Comparison of ENCODE assay signal across 8 cellular contexts in the genomic region with DNA sequence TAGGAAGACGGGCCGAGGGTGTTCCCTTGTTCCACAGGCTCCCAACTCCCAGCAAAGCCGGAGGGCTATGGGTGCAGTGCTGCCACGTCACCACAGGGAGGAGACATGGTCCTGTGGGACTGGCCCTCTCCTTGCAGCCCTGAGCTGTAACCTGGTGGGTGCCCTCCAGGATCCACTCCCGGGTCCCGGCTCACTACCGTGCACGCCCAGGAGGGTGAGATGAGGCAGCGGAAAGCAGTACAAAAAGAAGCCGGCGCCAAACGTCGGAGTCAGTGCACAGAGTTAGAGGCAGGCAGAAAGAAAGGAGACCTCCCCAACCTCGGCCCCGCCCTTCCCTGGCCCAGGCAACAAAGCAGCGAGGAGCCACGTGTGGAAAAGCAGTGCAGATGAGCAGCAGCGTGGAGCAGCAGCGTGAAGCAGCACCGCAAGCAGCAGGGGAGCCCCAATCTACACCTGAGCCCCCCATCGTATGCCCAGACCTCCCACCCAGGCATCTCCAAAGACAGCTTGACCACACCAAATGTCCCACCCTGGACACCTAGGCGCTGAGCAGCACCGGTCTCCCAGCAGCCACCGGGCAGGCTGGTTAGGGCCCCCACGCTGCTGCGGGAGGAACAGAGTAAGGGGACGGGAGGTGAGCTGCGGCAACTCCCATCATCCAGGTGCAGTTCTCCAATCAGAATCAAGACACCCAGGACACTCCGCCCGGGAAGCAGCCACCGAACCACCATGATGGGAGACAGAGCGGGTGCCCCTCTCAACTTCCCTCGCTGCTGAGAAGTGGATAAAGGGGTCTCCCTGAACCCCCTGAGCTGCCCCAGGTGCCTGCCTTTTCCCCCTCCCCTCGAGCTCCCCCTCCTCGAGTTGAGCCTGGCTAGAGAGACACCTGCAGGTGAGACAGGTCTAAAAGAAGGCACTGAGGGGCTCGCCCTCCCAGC. TPM values are rescaled to one million over a fixed set of nuclear protein-coding genes. Genes with fewer than 3 reads are reported as not detected.
DNase-seq lines count a peak whose midpoint lies in the region; ATAC-seq and TF ChIP-seq lines count a peak whose summit lies in the region.

No MANE protein-coding gene starts in this region.

- H3K4me3 ChIP-seq in choroid plexus epithelial cell (ENCODE audit: low read depth, low read length) (no peak overlapping the region), lower lobe of right lung (peak overlapping the region; percentile 30)

- ATAC-seq in GM18858 (IDR thresholded peaks at IDR 0.05; ENCODE audit: unreplicated experiment) (peak; percentile 62), HG03064 (IDR thresholded peaks at IDR 0.05; ENCODE audit: low read depth, unreplicated experiment) (peak; percentile 71), lower lobe of right lung (peak; percentile 84 to 87)
- peak; percentile 28 for ATAC-seq in activated CD4-positive, alpha-beta T cell treated with anti-CD3 and anti-CD28 coated beads for 36 hours

- intact Hi-C loops in activated CD4-positive, alpha-beta T cell treated with anti-CD3 and anti-CD28 coated beads for 36 hours (cut with DNase I, micrococcal nuclease): loop anchor here (1.0 to 5.0 kb wide), 11 partner anchors 17 to 403 kb away; a partner anchor contains a TSS
- intact Hi-C loops in lower lobe of right lung (cut with DNase I): no loop called here

- H3K36me3 Mint-ChIP-seq in activated CD4-positive, alpha-beta T cell treated with anti-CD3 and anti-CD28 coated beads for 36 hours (ENCODE audit: low read depth): peaks cover 53% of the 10 kb centered on the region

- H3K4me1 ChIP-seq in lower lobe of right lung: peaks cover 14% of the 10 kb centered on the region

- POLR2A ChIA-PET in activated CD4-positive, alpha-beta T cell treated with anti-CD3 and anti-CD28 coated beads for 36 hours (lab: Charles Lee): interaction anchor here (0.8 to 1.9 kb wide), 6 partner anchors 15 to 122 kb away, joined by 3 to 11 read pairs (median 6); no protein-coding TSS in a partner anchor

- TF ChIP-seq CTCF in choroid plexus epithelial cell (conservative IDR thresholded peaks at IDR 0.05; ENCODE audit: low read depth, low read length) (peak; percentile 92), lower lobe of right lung (IDR thresholded peaks at IDR 0.05) (peak; percentile 87)

- H3K36me3 ChIP-seq in lower lobe of right lung: no peaks in the 10 kb centered on the region

- DNase-seq in AG08395 (ENCODE audit: low spot score): peak; percentile 90
- DNase-seq in NCI-H2107 treated with DMSO at 0.1 percent for 48 hours (lab: John Stamatoyannopoulos, UW; ENCODE audit: unreplicated experiment): peak; percentile 56
- DNase-seq in activated CD4-positive, alpha-beta T cell treated with anti-CD3 and anti-CD28 coated beads for 36 hours: peak; percentile 84
- peak; percentile 68 for DNase-seq in choroid plexus epithelial cell (ENCODE audit: low read depth)
- no peak for DNase-seq in lower lobe of right lung
- peak; percentile 34 for DNase-seq in stimulated activated CD8-positive, alpha-beta memory T cell treated with anti-CD3 and anti-CD28 coated beads, Interleukin-12 subunit alpha, Interleukin-12 subunit beta, amount 100 ng/mL, for 4 hours (ENCODE audit: low read depth)

- no peaks in the 10 kb centered on the region for H3K27me3 Mint-ChIP-seq in activated CD4-positive, alpha-beta T cell treated with anti-CD3 and anti-CD28 coated beads for 36 hours

- no peaks in the 10 kb centered on the region for H3K27me3 ChIP-seq in lower lobe of right lung (ENCODE audit: low read depth)

- no peak overlapping the region for H3K27ac ChIP-seq in lower lobe of right lung

- H3K4me3 Mint-ChIP-seq in activated CD4-positive, alpha-beta T cell treated with anti-CD3 and anti-CD28 coated beads for 36 hours: peak overlapping the region; percentile 62

- CTCF ChIA-PET in activated CD4-positive, alpha-beta T cell treated with anti-CD3 and anti-CD28 coated beads for 36 hours (lab: Charles Lee): interaction anchor here (0.6 to 2.3 kb wide), 30 partner anchors 10 to 307 kb away, joined by 3 to 20 read pairs (median 4); no protein-coding TSS in a partner anchor

- no peaks in the 10 kb centered on the region for H3K9me3 ChIP-seq in lower lobe of right lung

- no peaks in the 10 kb centered on the region for H3K9me3 Mint-ChIP-seq in activated CD4-positive, alpha-beta T cell treated with anti-CD3 and anti-CD28 coated beads for 36 hours (ENCODE audit: low read depth)

- peak overlapping the region; percentile 95 for H3K27ac Mint-ChIP-seq in activated CD4-positive, alpha-beta T cell treated with anti-CD3 and anti-CD28 coated beads for 36 hours

- peaks cover 33% of the 10 kb centered on the region for H3K4me1 Mint-ChIP-seq in activated CD4-positive, alpha-beta T cell treated with anti-CD3 and anti-CD28 coated beads for 36 hours

RNA-seq across cellular contexts. Expression of a gene that starts 28.8 kb away (rescaled TPM):
- 10 to 100 TPM; 79.0 to 84.2 TPM for total RNA-seq in activated CD4-positive, alpha-beta T cell treated with anti-CD3 and anti-CD28 coated beads for 36 hours
- 5.5 TPM for total RNA-seq in lower lobe of right lung

Comparison
In these comparisons a context has a peak if more than half of its experiments do, and no peak if none do; other contexts are left out.
1. ATAC-seq: peak in every context shown above with its lines; median percentile 86 in lower lobe of right lung; 71 in HG03064; 62 in GM18858; 28 in activated CD4-positive, alpha-beta T cell treated with anti-CD3 and anti-CD28 coated beads for 36 hours.
2. RNA of a gene that starts 28.8 kb away (total RNA-seq): 79.0 to 84.2 TPM in activated CD4-positive, alpha-beta T cell treated with anti-CD3 and anti-CD28 coated beads for 36 hours; 5.5 TPM in lower lobe of right lung (single experiment); every median in the first group is over 10 times any median in the second.